8 cellular contexts compared by ENCODE assay signal in the genomic region with DNA sequence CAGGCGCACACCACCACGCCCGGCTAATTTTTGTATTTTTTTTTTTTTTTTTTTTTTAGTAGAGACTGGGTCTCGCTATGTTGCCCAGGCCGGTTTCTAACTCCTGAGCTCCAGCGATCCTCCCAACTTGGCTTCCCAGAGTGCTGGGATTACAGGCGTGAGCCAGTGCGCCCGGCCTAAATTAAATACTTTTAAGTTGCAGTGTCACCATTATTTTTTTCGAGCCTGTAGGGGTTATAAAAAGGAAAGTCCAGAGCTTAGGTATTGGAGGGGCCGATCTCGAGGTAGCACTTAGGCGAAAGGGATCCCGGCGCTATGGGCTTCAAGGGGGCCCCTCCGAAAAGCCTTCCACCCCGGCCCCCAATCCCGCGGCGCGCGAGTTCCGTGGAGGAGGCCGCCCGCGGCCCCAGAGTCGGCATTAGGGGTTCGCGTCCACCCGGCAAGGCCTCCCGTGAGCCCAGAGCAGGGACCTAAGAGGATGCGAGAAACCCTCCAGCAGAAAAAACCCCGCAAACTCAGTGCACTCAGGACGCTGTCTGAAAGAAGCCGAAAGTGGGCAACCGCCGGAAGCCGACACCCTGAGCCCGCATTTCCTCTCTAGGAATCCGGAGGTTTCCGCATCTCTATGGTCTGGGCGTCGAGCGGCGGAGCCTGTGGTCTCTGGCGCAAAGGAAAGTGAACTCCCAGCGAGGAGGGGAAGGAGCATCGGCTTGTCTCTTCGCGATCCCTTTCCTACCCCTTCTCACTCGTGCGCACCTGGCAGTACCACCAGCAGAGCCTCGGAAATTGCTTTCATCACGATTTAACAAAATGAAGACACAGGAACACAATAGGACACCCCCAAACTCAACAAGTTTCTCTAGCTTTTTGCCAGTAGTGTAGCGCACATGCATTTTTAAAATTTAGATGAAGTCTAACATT. TPM values are rescaled to one million over a fixed set of nuclear protein-coding genes. Genes with fewer than 3 reads are reported as not detected.
DNase-seq lines count a peak whose midpoint lies in the region; ATAC-seq and TF ChIP-seq lines count a peak whose summit lies in the region.

No MANE protein-coding gene starts in this region.

- intact Hi-C loops in left cardiac atrium (cut with DNase I) (no loop called here), posterior cingulate gyrus (cut with DNase I) (no loop called here)

- peak overlapping the region; percentile 88 for H3K4me3 Mint-ChIP-seq in type B pancreatic cell

- no peaks in the 10 kb centered on the region for H3K9me3 Mint-ChIP-seq in type B pancreatic cell

- no peaks in the 10 kb centered on the region for H3K27me3 ChIP-seq in GM06990 (replicated peaks; ENCODE audit: control insufficient read depth, insufficient read depth, low read length)

- ATAC-seq in HG02623 (IDR thresholded peaks at IDR 0.05; ENCODE audit: unreplicated experiment): peak; percentile 74
- ATAC-seq in left cardiac atrium: peak; percentile 95

- WGBS in adipose tissue, 3 donors: 5 to 9% (median 7%) methylated on average over 48 to 55 of the region's 55 CpGs

- peak overlapping the region; percentile 57 for H3K4me3 ChIP-seq in GM06990 (replicated peaks; ENCODE audit: low read depth, low read length)

- peaks cover 9% of the 10 kb centered on the region for H3K27me3 Mint-ChIP-seq in type B pancreatic cell

- peak overlapping the region; percentile 9 for H3K27ac ChIP-seq in adipose tissue (ENCODE audit: low read depth, low read length)

- H3K36me3 Mint-ChIP-seq in type B pancreatic cell: no peaks in the 10 kb centered on the region

- peak; percentile 83 for DNase-seq in GM06990 (ENCODE audit: extremely low read depth, insufficient read length)
- DNase-seq in NCI-H1105 treated with DMSO at 0.1 percent for 48 hours (lab: John Stamatoyannopoulos, UW): peak; percentile 83
- peak; percentile 87 for DNase-seq in SW480 (ENCODE audit: low spot score)
- DNase-seq in left cardiac atrium: peak; percentile 85
- peak; percentile 68 to 96 (median 78) for DNase-seq in posterior cingulate gyrus
- DNase-seq in type B pancreatic cell (ENCODE audit: extremely low spot score, unreplicated experiment): peak; percentile 87

- peaks cover 5% of the 10 kb centered on the region for H3K4me1 Mint-ChIP-seq in type B pancreatic cell (ENCODE audit: unreplicated experiment)

- TF ChIP-seq CTCF in GM06990 (IDR thresholded peaks at IDR 0.05; ENCODE audit: insufficient read depth, low read length, poor library complexity, severe bottlenecking) (no peak), type B pancreatic cell (conservative IDR thresholded peaks at IDR 0.05) (no peak)

- peak overlapping the region; percentile 89 for H3K27ac Mint-ChIP-seq in type B pancreatic cell

- no peaks in the 10 kb centered on the region for H3K36me3 ChIP-seq in GM06990 (ENCODE audit: control insufficient read depth, insufficient read depth, low read length)

RNA-seq across cellular contexts. Expression of a gene that starts 14.1 kb away (rescaled TPM):
- 1 to 10 TPM in 1 of 3 donors, under 1 TPM in 2; 0.86 to 4.5 (median 0.92) TPM for polyA plus RNA-seq in adipose tissue
- total RNA-seq in left cardiac atrium (1 to 10 TPM; 3.0 to 4.9 TPM), type B pancreatic cell (ENCODE audit: low replicate concordance) (5.1 and 5.5 TPM in 2 replicates)

Comparison
In these comparisons a context has a peak if more than half of its experiments do, and no peak if none do; other contexts are left out.
1. Peak in every context shown above with its lines: DNase-seq, ATAC-seq, H3K4me3 ChIP-seq and H3K27ac ChIP-seq.